Comparison of ENCODE assay signal across 13 cellular contexts in the genomic region with DNA sequence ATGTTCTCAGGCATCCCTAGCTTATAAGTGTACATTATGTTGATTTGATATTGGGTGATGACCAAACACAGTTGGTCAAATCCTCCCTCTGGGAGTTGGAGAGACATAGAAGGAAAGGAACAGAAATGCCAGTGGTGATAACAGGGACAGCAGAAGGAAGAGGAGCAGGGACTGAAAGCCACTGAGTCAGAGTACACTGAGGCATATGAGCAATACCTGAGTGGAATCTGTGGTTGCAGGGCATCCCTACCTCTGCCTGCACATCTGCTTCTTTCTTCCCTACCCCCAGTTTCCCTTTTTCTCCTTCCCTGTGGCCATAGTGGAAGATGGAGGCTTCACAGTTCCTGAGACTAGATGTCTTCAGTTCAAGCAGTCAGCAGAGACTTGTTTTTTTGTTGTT. TPM values are rescaled to one million over a fixed set of nuclear protein-coding genes. Genes with fewer than 3 reads are reported as not detected.
DNase-seq lines count a peak whose midpoint lies in the region; TF ChIP-seq lines count a peak whose summit lies in the region.
"Had no signal": no experiment of that assay in that cellular context is flagged by ENCODE, and none has a peak within 500 bp of the region (broad histone marks: within the 10 kb centered on the region; RNA-seq: fewer than 3 reads in every experiment).

No MANE protein-coding gene starts in this region.

- intact Hi-C loops in mammary epithelial cell (cut with micrococcal nuclease) (no loop called here), MCF 10A (cut with micrococcal nuclease) (no loop called here), colonic mucosa (cut with DNase I) (no loop called here)

- no peak overlapping the region for H3K4me3 ChIP-seq in mammary epithelial cell (replicated peaks in 1 of 3; ENCODE audit: insufficient read depth in 1 of 3, low read depth in 2 of 3, low read length in 3 of 3)
- no peak overlapping the region for H3K4me3 ChIP-seq in colonic mucosa
- H3K4me3 ChIP-seq: GM12878 had no signal

- H3K27ac ChIP-seq in mammary epithelial cell (ENCODE audit: insufficient read depth, low read depth, low read length) (no peak overlapping the region), colonic mucosa (no peak overlapping the region)

- no peak overlapping the region for H3K27ac Mint-ChIP-seq in MCF 10A (ENCODE audit: low read depth, unreplicated experiment)
- H3K27ac Mint-ChIP-seq: CD4-positive, alpha-beta T cell; HFFc6 had no signal

- H3K9me3 Mint-ChIP-seq in MCF 10A (ENCODE audit: unreplicated experiment): no peaks in the 10 kb centered on the region
- H3K9me3 Mint-ChIP-seq: CD4-positive, alpha-beta T cell; HFFc6 had no signal

- dilution Hi-C loops in mammary epithelial cell (cut with HindIII; ENCODE audit: low sequenced_read_pairs): no loop called here

- CTCF ChIA-PET in mammary epithelial cell (lab: Charles Lee; ENCODE audit: low non-redundant PET) (no interaction called here), MCF 10A (lab: Yijun Ruan, JAX) (interaction anchor here (0.6 kb wide), 1 partner anchor 513 kb away, joined by 3 read pairs; no protein-coding TSS in a partner anchor)

- H3K4me1 Mint-ChIP-seq in MCF 10A (ENCODE audit: insufficient read depth, unreplicated experiment): no peaks in the 10 kb centered on the region

- DNase-seq in mammary epithelial cell (peak; percentile 24), MCF 10A (ENCODE audit: unreplicated experiment) (no peak), ecto neural progenitor cell (ENCODE audit: low spot score) (peak; percentile 1), kidney tubule cell (ENCODE audit: low spot score) (peak; percentile 57), colonic mucosa (no peak), NCI-H2227 treated with DMSO at 0.1 percent for 48 hours (lab: John Stamatoyannopoulos, UW) (no peak)
- DNase-seq in activated CD8-positive, alpha-beta memory T cell treated with anti-CD3 and anti-CD28 coated beads, Interleukin-2, amount 50 U/mL, for 48 hours: no peak
- DNase-seq: 8988T; Calu3; CD4-positive, alpha-beta T cell; HCEC 1CT; HFFc6 had no signal

- H3K27me3 Mint-ChIP-seq in MCF 10A (ENCODE audit: insufficient read depth, unreplicated experiment): no peaks in the 10 kb centered on the region
- H3K27me3 Mint-ChIP-seq: CD4-positive, alpha-beta T cell had no signal

- no peaks in the 10 kb centered on the region for H3K27me3 ChIP-seq in mammary epithelial cell (ENCODE audit: insufficient read depth, low read length)
- no peaks in the 10 kb centered on the region for H3K27me3 ChIP-seq in colonic mucosa

- no peak overlapping the region for H3K9ac ChIP-seq in mammary epithelial cell (ENCODE audit: insufficient read depth, low read length)
- H3K9ac ChIP-seq in colonic mucosa (ENCODE audit: low read depth in 2 of 2, low read length in 2 of 2): no peak overlapping the region

- H3K9me3 ChIP-seq in mammary epithelial cell (replicated peaks; ENCODE audit: insufficient read depth, low read length): no peaks in the 10 kb centered on the region
- H3K9me3 ChIP-seq in colonic mucosa: no peaks in the 10 kb centered on the region

- no peak overlapping the region for H3K4me3 Mint-ChIP-seq in MCF 10A (ENCODE audit: unreplicated experiment)
- H3K4me3 Mint-ChIP-seq: CD4-positive, alpha-beta T cell; HFFc6 had no signal

- H3K4me1 ChIP-seq in mammary epithelial cell (ENCODE audit: insufficient read depth, low read length): peaks cover 16% of the 10 kb centered on the region
- no peaks in the 10 kb centered on the region for H3K4me1 ChIP-seq in colonic mucosa

- H3K79me2 ChIP-seq in mammary epithelial cell (ENCODE audit: insufficient read depth, low read length): peaks cover 49% of the 10 kb centered on the region

- H4K20me1 ChIP-seq in mammary epithelial cell (ENCODE audit: insufficient read depth, low read length): no peaks in the 10 kb centered on the region

- H3K4me2 ChIP-seq in mammary epithelial cell (ENCODE audit: insufficient read depth, low read depth, low read length): no peak overlapping the region

- peaks cover 6% of the 10 kb centered on the region for H3K36me3 Mint-ChIP-seq in MCF 10A (ENCODE audit: insufficient read depth, unreplicated experiment)

- in situ Hi-C loops in mammary epithelial cell (cut with MboI; ENCODE audit: low sequenced_read_pairs in 2 of 2): loop anchor here in 1 of 2 donors (10.0 kb wide), 1 partner anchor 63 kb away; no protein-coding TSS in a partner anchor

- BruUV-seq in mammary epithelial cell (replicated peaks; lab: Mats Ljungman, UMichigan) (no TSS peak), MCF 10A (replicated peaks; lab: Mats Ljungman, UMichigan) (no TSS peak)

- H3K36me3 ChIP-seq in mammary epithelial cell (ENCODE audit: insufficient read depth, low read length) (no peaks in the 10 kb centered on the region), colonic mucosa (no peaks in the 10 kb centered on the region)

- POLR2A ChIA-PET in MCF 10A (lab: Yijun Ruan, JAX): no interaction called here

- TF ChIP-seq CTCF in mammary epithelial cell (conservative IDR thresholded peaks at IDR 0.05 in 1 of 2, IDR thresholded peaks at IDR 0.05 in 1 of 2; ENCODE audit: extremely low read depth in 1 of 2, insufficient read depth in 1 of 2, low read depth in 1 of 2, low read length in 2 of 2): no peak
- no peak for TF ChIP-seq CTCF in MCF 10A (IDR thresholded peaks at IDR 0.05; ENCODE audit: unreplicated experiment)
- no peak for TF ChIP-seq CTCF in colonic mucosa (IDR thresholded peaks at IDR 0.05)

- no peak overlapping the region for H2AFZ ChIP-seq in mammary epithelial cell (ENCODE audit: low read depth, low read length)

RNA-seq across cellular contexts. Expression of a gene that starts 44.9 kb away (rescaled TPM):
- total RNA-seq in mammary epithelial cell: 10 to 100 TPM; 36.2 to 42.4 TPM
- 9.4 TPM for polyA plus RNA-seq in mammary epithelial cell
- 35.6 TPM for polyA minus RNA-seq in mammary epithelial cell
- total RNA-seq in MCF 10A (2022): 39.9 and 49.3 TPM in 2 replicates
- total RNA-seq in colonic mucosa: 1 to 10 TPM; 4.2 to 5.8 TPM

Comparison
In these comparisons a context has a peak if more than half of its experiments do, and no peak if none do; other contexts are left out.
1. DNase-seq: peak in mammary epithelial cell (single experiment), ecto neural progenitor cell (single experiment) and kidney tubule cell (single experiment); none in MCF 10A (single experiment), colonic mucosa (single experiment), NCI-H2227 treated with DMSO at 0.1 percent for 48 hours (single experiment) and activated CD8-positive, alpha-beta memory T cell treated with anti-CD3 and anti-CD28 coated beads, Interleukin-2, amount 50 U/mL, for 48 hours (single experiment).